ENCODE assay signal across 9 cellular contexts in genomic region chr20:50380697-50381040, GRCh38.
DNase-seq lines count a peak whose midpoint lies in the region; ATAC-seq and TF ChIP-seq lines count a peak whose summit lies in the region.
"Had no signal": no experiment of that assay in that cellular context is flagged by ENCODE, and none has a peak within 500 bp of the region (broad histone marks: within the 10 kb centered on the region; RNA-seq: fewer than 3 reads in every experiment).

No MANE protein-coding gene starts in this region.

- H3K27me3 ChIP-seq in IMR-90 (ENCODE audit: control insufficient read depth, insufficient read depth, low read length) = no peaks in the 10 kb centered on the region

- H2AK9ac ChIP-seq in IMR-90 (replicated peaks; ENCODE audit: low read depth, low read length, poor library complexity) = no peak overlapping the region

- H4K5ac ChIP-seq in IMR-90 (ENCODE audit: low read depth, low read length) = no peak overlapping the region; the same call in 1 of the 2 replicates

- H2BK20ac ChIP-seq in IMR-90 (ENCODE audit: low read depth, low read length) = peak overlapping the region; percentile 57

- in situ Hi-C loops in IMR-90 (cut with MboI; ENCODE audit: low sequenced_read_pairs) = loop anchor here (5.0 kb wide), 1 partner anchor 188 kb away; the partner anchor contains the start of gene CEBPB

- peak overlapping the region in 2 of 5 experiments; percentile 70 to 87 for H3K27ac Mint-ChIP-seq in brain

- peak overlapping the region; percentile 24 for H2AFZ ChIP-seq in IMR-90 (replicated peaks; ENCODE audit: low read length, poor library complexity)

- no peaks in the 10 kb centered on the region for H3K36me3 Mint-ChIP-seq in brain

- no peak overlapping the region for H2BK5ac ChIP-seq in IMR-90 (ENCODE audit: low read depth, low read length, poor library complexity, severe bottlenecking)

- no peaks in the 10 kb centered on the region for H3K36me3 ChIP-seq in IMR-90 (ENCODE audit: control insufficient read depth, insufficient read depth, low read length)

- no peak for TF ChIP-seq POLR2A in IMR-90 (IDR thresholded peaks at IDR 0.05; ENCODE audit: low read depth, low read length)

- dilution Hi-C loops in IMR-90 (cut with HindIII; ENCODE audit: low sequenced_read_pairs, unreplicated experiment) = no loop called here

- 0 out of 2 replicates have a peak overlapping the region, but pooled peaks have one; percentile 83 for H2AK5ac ChIP-seq in IMR-90 (ENCODE audit: low read depth, low read length)

- peak overlapping the region; percentile 35; the same call in 1 of the 2 replicates for H4K91ac ChIP-seq in IMR-90 (ENCODE audit: insufficient read depth, low read depth, low read length)

- 0 out of 3 replicates have a peak overlapping the region, but pooled peaks have one; percentile 6 for H2BK15ac ChIP-seq in IMR-90 (ENCODE audit: low read depth, low read length)

- ATAC-seq in IMR-90 (ENCODE audit: low read depth) = peak; percentile 60

- BruUV-seq in IMR-90 (replicated peaks; lab: Mats Ljungman, UMichigan) = no TSS peak

- H4K20me1 ChIP-seq in IMR-90 (ENCODE audit: insufficient read depth, low read length) = no peaks in the 10 kb centered on the region

- peak overlapping the region; percentile 75; the same call in 1 of the 2 replicates for H2BK120ac ChIP-seq in IMR-90 (ENCODE audit: low read depth, low read length)

- H3K4me1 Mint-ChIP-seq in brain = peaks cover 39% of the 10 kb centered on the region

- no peak overlapping the region for H3K23ac ChIP-seq in IMR-90 (ENCODE audit: low read depth, low read length)

- peaks cover 19% of the 10 kb centered on the region for H3K4me1 ChIP-seq in IMR-90 (ENCODE audit: control insufficient read depth, insufficient read depth, low read length)

- H4K8ac ChIP-seq in IMR-90 (ENCODE audit: low read depth in 2 of 2, low read length in 2 of 2) = no peak overlapping the region

- DNase-seq in AG08396 (ENCODE audit: low spot score) = peak; percentile 82
- DNase-seq in IMR-90 = peak; percentile 65
- peak; percentile 48 to 57 for DNase-seq in lung microvascular endothelial cell (ENCODE audit: low read depth in 2 of 2)
- DNase-seq in GDM1 (lab: John Stamatoyannopoulos, UW) = no peak
- no peak for DNase-seq in stimulated activated CD4-positive, alpha-beta T cell treated with anti-CD3 and anti-CD28 coated beads, Interleukin-2, amount 100 ng/mL, for 48 hours
- DNase-seq in NOMO-1 treated with DMSO at 0.1 percent for 48 hours (lab: John Stamatoyannopoulos, UW; ENCODE audit: unreplicated experiment) = no peak
- DNase-seq in DMS153 (lab: John Stamatoyannopoulos, UW) = no peak
- DNase-seq: NCI-H1436 treated with DMSO at 0.1 percent for 48 hours had no signal

- H3K27ac ChIP-seq in IMR-90 (ENCODE audit: insufficient read depth, low read length) = no peak overlapping the region

- no peak overlapping the region for H3K4me3 Mint-ChIP-seq in brain

- no peaks in the 10 kb centered on the region for H3K9me3 ChIP-seq in IMR-90 (ENCODE audit: control insufficient read depth, insufficient read depth, low read length)

- H3K9me3 Mint-ChIP-seq in brain = peaks cover 0 to 3% (median 0%) of the 10 kb centered on the region in 5 experiments

- H3K18ac ChIP-seq in IMR-90 (ENCODE audit: low read depth, low read length) = peak overlapping the region; percentile 1; the same call in 1 of the 2 replicates

- CTCF ChIA-PET in IMR-90 (lab: Yijun Ruan, JAX) = no interaction called here

- 40% methylated on average over 1 of the region's 5 CpGs; no CpG with 5 or more reads in 1 of the 2 experiments for WGBS in IMR-90 (ENCODE audit: extremely low coverage in 2 of 2, insufficient read length in 1 of 2), 2 experiments

- no peaks in the 10 kb centered on the region for H3K9me1 ChIP-seq in IMR-90 (ENCODE audit: insufficient read depth, low read length)

- peak overlapping the region; percentile 90; the same call in 1 of the 2 replicates for H3K4ac ChIP-seq in IMR-90 (ENCODE audit: low read depth, low read length)

- POLR2A ChIA-PET in IMR-90 (lab: Charles Lee; ENCODE audit: unreplicated experiment) = no interaction called here

- peak; percentile 72 for TF ChIP-seq CTCF in IMR-90 (conservative IDR thresholded peaks at IDR 0.05; ENCODE audit: low read depth, low read length)
- peak; percentile 11 to 23 for TF ChIP-seq CTCF in brain (conservative IDR thresholded peaks at IDR 0.05)

- peaks cover 0 to 8% of the 10 kb centered on the region in 2 experiments; a peak in 1 of 4 replicates for H3K79me1 ChIP-seq in IMR-90 (ENCODE audit: low read depth in 1 of 2, low read length in 2 of 2)

- H3K9ac ChIP-seq in IMR-90 (ENCODE audit: low read depth, low read length) = no peak overlapping the region

- peak overlapping the region; percentile 88; the same call in 1 of the 2 replicates for H3K14ac ChIP-seq in IMR-90 (replicated peaks; ENCODE audit: low read depth, low read length)

- no peak overlapping the region for H3K4me2 ChIP-seq in IMR-90 (ENCODE audit: low read depth, low read length)

- peaks cover 21% of the 10 kb centered on the region for H3K27me3 Mint-ChIP-seq in brain

- intact Hi-C loops in IMR-90 (cut with micrococcal nuclease) = loop anchor here (1.0 to 5.0 kb wide), 3 partner anchors 73 to 190 kb away; partner anchors contain the start of gene CEBPB

- peak; percentile 73 for TF ChIP-seq RAD21 in IMR-90 (IDR thresholded peaks at IDR 0.05; ENCODE audit: low read length)

- no peak overlapping the region for H3K4me3 ChIP-seq in IMR-90 (ENCODE audit: insufficient read depth, low read depth, low read length)

- H3K56ac ChIP-seq in IMR-90 (ENCODE audit: extremely low read depth, insufficient read depth, low read length) = no peak overlapping the region

TF ChIP-seq in IMR-90, 13 proteins besides CTCF, POLR2A, EP300 and RAD21:
- TF ChIP-seq SMC3 (IDR thresholded peaks at IDR 0.05; ENCODE audit: low read depth, low read length) (peak; percentile 85), CHD1 (IDR thresholded peaks at IDR 0.05; ENCODE audit: low read depth, low read length) (no peak)
TF ChIP-seq in IMR-90: peak in this region for 1.

Comparison
In these comparisons a context has a peak if more than half of its experiments do, and no peak if none do; other contexts are left out.
1. DNase-seq: peak in AG08396 (single experiment), IMR-90 (single experiment) and lung microvascular endothelial cell (2 of 2); none in GDM1 (single experiment), stimulated activated CD4-positive, alpha-beta T cell treated with anti-CD3 and anti-CD28 coated beads, Interleukin-2, amount 100 ng/mL, for 48 hours (0 of 2), NOMO-1 treated with DMSO at 0.1 percent for 48 hours (single experiment) and DMS153 (single experiment).